In genomic region chr22:40995821-40996220, GRCh38 we compare ENCODE assay signal across 20 cellular contexts.
"Had no signal": no experiment of that assay in that cellular context is flagged by ENCODE, and none has a peak within 500 bp of the region (broad histone marks: within the 10 kb centered on the region; RNA-seq: fewer than 3 reads in every experiment).

No MANE protein-coding gene starts in this region.

- H3K36me3 ChIP-seq: esophagus muscularis mucosa, gastrocnemius medialis, heart right ventricle, left lung, lower lobe of right lung had no signal

- H3K27me3 ChIP-seq: dorsolateral prefrontal cortex had no signal

- H3K27ac ChIP-seq: coronary artery, dorsolateral prefrontal cortex, esophagus muscularis mucosa, gastrocnemius medialis, heart right ventricle, left lung, lower lobe of right lung had no signal

- H3K36me3 Mint-ChIP-seq: mesothelial cell of epicardium had no signal

- H3K4me3 ChIP-seq: coronary artery, dorsolateral prefrontal cortex, esophagus muscularis mucosa, gastrocnemius medialis, heart right ventricle, left lung, lower lobe of right lung, mucosa of descending colon had no signal

- H3K27ac Mint-ChIP-seq: mesothelial cell of epicardium had no signal

- DNase-seq: dermis blood vessel endothelial cell; dorsolateral prefrontal cortex; effector CD4-positive, alpha-beta T cell; effector memory CD4-positive, alpha-beta T cell; foreskin fibroblast; foreskin melanocyte; gastrocnemius medialis; glutamatergic neuron; head of caudate nucleus; heart right ventricle; hippocampal formation; left cardiac atrium; left ventricle myocardium superior; lower lobe of right lung; mesenchymal stem cell; mucosa of descending colon had no signal

- H3K4me1 ChIP-seq: esophagus muscularis mucosa, gastrocnemius medialis, heart right ventricle, left lung, lower lobe of right lung had no signal

- ATAC-seq: gastrocnemius medialis, heart right ventricle, left cardiac atrium, left lung, left ventricle myocardium superior, lower lobe of right lung, mucosa of descending colon had no signal

- H3K4me3 Mint-ChIP-seq: mesothelial cell of epicardium had no signal

- H3K9me3 ChIP-seq: esophagus muscularis mucosa, gastrocnemius medialis, left lung, lower lobe of right lung, mucosa of descending colon had no signal
